In genomic region chr3:181267312-181267711, GRCh38 we compare ENCODE assay signal across 9 cellular contexts.
"Had no signal": no experiment of that assay in that cellular context is flagged by ENCODE, and none has a peak within 500 bp of the region (broad histone marks: within the 10 kb centered on the region; RNA-seq: fewer than 3 reads in every experiment).

No MANE protein-coding gene starts in this region.

- FAIRE-seq: HTR-8/SVneo, K562 had no signal

- H3K36me3 ChIP-seq: HAP-1 had no signal

- H3K27ac ChIP-seq: GM23248 had no signal

- H3K4me1 ChIP-seq: HAP-1 had no signal

- DNase-seq: GM23248, GOT3, H7, IMR-90, KG1 had no signal

- ATAC-seq: HCT116, K562 had no signal

- H3K4me3 ChIP-seq: GM23248, HAP-1, K562 had no signal
